ENCODE assay signal across 1 cellular context in genomic region chr17:6651483-6652452, GRCh38.
TF ChIP-seq lines count a peak whose summit lies in the region.

TSS of gene C17orf100 (plus strand) at chr17:6651762. CDS start at chr17:6651914, 152 bp downstream.
TSS of gene MED31 (minus strand) at chr17:6651605. CDS start at chr17:6651528, 77 bp downstream.

TF ChIP-seq in K562, 482 proteins besides CTCF, POLR2A, EP300 and RAD21 (continued from another document and continues in another):
- TF ChIP-seq ZNF407 (IDR thresholded peaks at IDR 0.05; ENCODE audit: low read depth) (no peak), ZBTB34 (CRISPR knock-in tag; IDR thresholded peaks at IDR 0.05) (no peak), ZNF592 (IDR thresholded peaks at IDR 0.05) (peak; percentile 55; the same call in 1 of the 2 replicates), NKRF (IDR thresholded peaks at IDR 0.05; ENCODE audit: borderline replicate concordance) (no peak), NR3C1 (CRISPR knock-in tag; IDR thresholded peaks at IDR 0.05) (no peak), PREB (CRISPR knock-in tag; IDR thresholded peaks at IDR 0.05) (no peak), JUN (IDR thresholded peaks at IDR 0.05; ENCODE audit: borderline replicate concordance, low read depth, low read length) (no peak), JUN (CRISPR knock-in tag; IDR thresholded peaks at IDR 0.05; ENCODE audit: borderline replicate concordance) (no peak), ZNF766 (CRISPR knock-in tag; conservative IDR thresholded peaks at IDR 0.05) (no peak), NFIC (IDR thresholded peaks at IDR 0.05) (no peak), TCF7L2 (IDR thresholded peaks at IDR 0.05; ENCODE audit: low read depth, low read length) (no peak), KLF13 (tag; IDR thresholded peaks at IDR 0.05; ENCODE audit: borderline replicate concordance, low read depth) (0 out of 2 replicates have a peak, but pooled peaks have one; percentile 7), ARID2 (IDR thresholded peaks at IDR 0.05) (no peak), KAT8 (IDR thresholded peaks at IDR 0.05; ENCODE audit: low read depth) (no peak), ESRRA (IDR thresholded peaks at IDR 0.05; ENCODE audit: borderline replicate concordance, low read depth) (no peak; the same call in 1 of the 2 replicates), EHMT2 (IDR thresholded peaks at IDR 0.05) (no peak), CBX5 (IDR thresholded peaks at IDR 0.05; ENCODE audit: borderline replicate concordance, low read depth) (no peak), EP400 (IDR thresholded peaks at IDR 0.05) (0 out of 2 replicates have a peak, but pooled peaks have one; percentile 26), ZNF408 (CRISPR knock-in tag; IDR thresholded peaks at IDR 0.05; ENCODE audit: low read depth) (no peak), KDM1A (IDR thresholded peaks at IDR 0.05) (peak in 1 of 2 experiments; percentile 27; a peak in 1 of 4 replicates), BCL6 (CRISPR knock-in tag; IDR thresholded peaks at IDR 0.05) (no peak), CREB1 (IDR thresholded peaks at IDR 0.05) (no peak), CREB1 (CRISPR knock-in tag; IDR thresholded peaks at IDR 0.05) (no peak; the same call in 1 of the 2 replicates), ZNF830 (CRISPR knock-in tag; IDR thresholded peaks at IDR 0.05) (no peak), NCOA2 (IDR thresholded peaks at IDR 0.05; ENCODE audit: partially characterized antibody in 2 of 2) (no peak), MECOM (CRISPR knock-in tag; IDR thresholded peaks at IDR 0.05) (no peak), ATF1 (CRISPR knock-in tag; IDR thresholded peaks at IDR 0.05) (no peak), ATF1 (tag; IDR thresholded peaks at IDR 0.05) (peak; percentile 61), CGGBP1 (CRISPR knock-in tag; IDR thresholded peaks at IDR 0.05) (no peak), ZNF589 (CRISPR knock-in tag; IDR thresholded peaks at IDR 0.05; ENCODE audit: low read depth) (no peak), RB1 (IDR thresholded peaks at IDR 0.05; ENCODE audit: low read depth) (0 out of 2 replicates have a peak, but pooled peaks have one; percentile 15), CHAMP1 (IDR thresholded peaks at IDR 0.05) (no peak), CC2D1A (IDR thresholded peaks at IDR 0.05) (no peak), MYNN (IDR thresholded peaks at IDR 0.05) (no peak), MYNN (CRISPR knock-in tag; IDR thresholded peaks at IDR 0.05) (no peak), AFF1 (IDR thresholded peaks at IDR 0.05; ENCODE audit: low read depth in 1 of 2, partially characterized antibody in 2 of 2) (no peak)
